ENCODE assay signal across 8 cellular contexts in genomic region chr20:47360489-47361267, GRCh38. TPM values are rescaled to one million over a fixed set of nuclear protein-coding genes. Genes with fewer than 3 reads are reported as not detected.
DNase-seq lines count a peak whose midpoint lies in the region; ATAC-seq and TF ChIP-seq lines count a peak whose summit lies in the region.

No MANE protein-coding gene starts in this region.

- DNase-seq in AG20443 (ENCODE audit: low spot score) (peak; percentile 60), HCEC 1CT (peak; percentile 87), NCI-H748 (lab: John Stamatoyannopoulos, UW; ENCODE audit: unreplicated experiment) (peak; percentile 88), MCF 10A (ENCODE audit: unreplicated experiment) (peak; percentile 98), immature natural killer cell (no peak), sciatic nerve (ENCODE audit: low spot score) (peak; percentile 85)
- no peak for DNase-seq in T-helper 2 cell treated with Interferon-gamma antibody and Interleukin-4, amounts not matched to agents 5 μg/mL and 100 μg/mL, for 36 hours (ENCODE audit: low spot score)

- intact Hi-C loops in MCF 10A (cut with micrococcal nuclease) = no loop called here
- intact Hi-C loops in sciatic nerve (cut with DNase I) = loop anchor here (5.0 kb wide), 1 partner anchor 43 kb away; no protein-coding TSS in a partner anchor

- H3K9me3 Mint-ChIP-seq in MCF 10A (ENCODE audit: unreplicated experiment) = no peaks in the 10 kb centered on the region
- no peaks in the 10 kb centered on the region for H3K9me3 Mint-ChIP-seq in immature natural killer cell
- no peaks in the 10 kb centered on the region for H3K9me3 Mint-ChIP-seq in T-helper 2 cell treated with Interferon-gamma antibody and Interleukin-4, amounts not matched to agents 5 μg/mL and 100 μg/mL, for 36 hours

- H3K36me3 Mint-ChIP-seq in MCF 10A (ENCODE audit: insufficient read depth, unreplicated experiment) (no peaks in the 10 kb centered on the region), immature natural killer cell (no peaks in the 10 kb centered on the region)
- peaks cover 6% of the 10 kb centered on the region for H3K36me3 Mint-ChIP-seq in T-helper 2 cell treated with Interferon-gamma antibody and Interleukin-4, amounts not matched to agents 5 μg/mL and 100 μg/mL, for 36 hours (ENCODE audit: low read depth)

- POLR2A ChIA-PET in MCF 10A (lab: Yijun Ruan, JAX) = interaction anchor here (0.7 to 19.8 kb wide), 27 partner anchors 12 to 1920 kb away, joined by 3 to 1977 read pairs (median 6); partner anchors contain the start of genes NCOA3 and TP53RK

- no peak for TF ChIP-seq CTCF in MCF 10A (IDR thresholded peaks at IDR 0.05; ENCODE audit: unreplicated experiment)

- ATAC-seq in sciatic nerve (peak; percentile 62), HG03280 (IDR thresholded peaks at IDR 0.05; ENCODE audit: unreplicated experiment) (no peak)

- H3K27ac Mint-ChIP-seq in MCF 10A (ENCODE audit: low read depth, unreplicated experiment) = no peak overlapping the region
- peak overlapping the region; percentile 8 to 73 (median 49) for H3K27ac Mint-ChIP-seq in immature natural killer cell
- no peak overlapping the region for H3K27ac Mint-ChIP-seq in T-helper 2 cell treated with Interferon-gamma antibody and Interleukin-4, amounts not matched to agents 5 μg/mL and 100 μg/mL, for 36 hours

- H3K4me3 Mint-ChIP-seq in MCF 10A (ENCODE audit: unreplicated experiment) (peak overlapping the region; percentile 73), immature natural killer cell (no peak overlapping the region)
- no peak overlapping the region for H3K4me3 Mint-ChIP-seq in T-helper 2 cell treated with Interferon-gamma antibody and Interleukin-4, amounts not matched to agents 5 μg/mL and 100 μg/mL, for 36 hours

- H3K4me1 Mint-ChIP-seq in MCF 10A (ENCODE audit: insufficient read depth, unreplicated experiment) (peaks cover 60% of the 10 kb centered on the region), immature natural killer cell (peaks cover 12 to 35% of the 10 kb centered on the region in 2 donors)
- peaks cover 38% of the 10 kb centered on the region for H3K4me1 Mint-ChIP-seq in T-helper 2 cell treated with Interferon-gamma antibody and Interleukin-4, amounts not matched to agents 5 μg/mL and 100 μg/mL, for 36 hours (ENCODE audit: low read depth)

- H3K27me3 Mint-ChIP-seq in MCF 10A (ENCODE audit: insufficient read depth, unreplicated experiment) = no peaks in the 10 kb centered on the region
- H3K27me3 Mint-ChIP-seq in immature natural killer cell (ENCODE audit: low read depth in 3 of 3) = peaks cover 5 to 7% (median 6%) of the 10 kb centered on the region in 3 donors
- H3K27me3 Mint-ChIP-seq in T-helper 2 cell treated with Interferon-gamma antibody and Interleukin-4, amounts not matched to agents 5 μg/mL and 100 μg/mL, for 36 hours (ENCODE audit: low read depth) = no peaks in the 10 kb centered on the region

- CTCF ChIA-PET in MCF 10A (lab: Yijun Ruan, JAX) = interaction anchor here (0.6 to 6.5 kb wide), 10 partner anchors 11 to 114 kb away, joined by 3 to 82 read pairs (median 6); no protein-coding TSS in a partner anchor

- BruUV-seq in MCF 10A (replicated peaks; lab: Mats Ljungman, UMichigan) = TSS peak; percentile 22

RNA-seq across cellular contexts. Expression of gene ZMYND8, which starts 4.2 kb away (rescaled TPM):
- 126 and 127 TPM in 2 replicates for total RNA-seq in MCF 10A (2022)
- polyA plus RNA-seq in immature natural killer cell = 10 to 100 TPM in 1 of 3 donors, 1 to 10 TPM in 2; 3.4 to 16.9 (median 5.1) TPM
- total RNA-seq in sciatic nerve = 49.3 TPM

Comparison
In these comparisons a context has a peak if more than half of its experiments do, and no peak if none do; other contexts are left out.
1. DNase-seq: peak in AG20443 (single experiment), HCEC 1CT (single experiment), NCI-H748 (single experiment), MCF 10A (single experiment) and sciatic nerve (single experiment); none in immature natural killer cell (0 of 3) and T-helper 2 cell treated with Interferon-gamma antibody and Interleukin-4, amounts not matched to agents 5 μg/mL and 100 μg/mL, for 36 hours (single experiment).
2. H3K27ac Mint-ChIP-seq: peak in immature natural killer cell (6 of 6); none in MCF 10A (single experiment) and T-helper 2 cell treated with Interferon-gamma antibody and Interleukin-4, amounts not matched to agents 5 μg/mL and 100 μg/mL, for 36 hours (single experiment).